In genomic region chr15:26314577-26314976, GRCh38 we compare ENCODE assay signal across 24 cellular contexts.
"Had no signal": no experiment of that assay in that cellular context is flagged by ENCODE, and none has a peak within 500 bp of the region (broad histone marks: within the 10 kb centered on the region; RNA-seq: fewer than 3 reads in every experiment).

No MANE protein-coding gene starts in this region.

- H2AFZ ChIP-seq: neural progenitor cell, parathyroid adenoma had no signal

- H3K9ac ChIP-seq: neural progenitor cell, parathyroid adenoma had no signal

- H3K4me3 ChIP-seq: neural progenitor cell, ovary, psoas muscle, right lobe of liver, sigmoid colon, stomach, thoracic aorta, tibial artery, transverse colon, upper lobe of right lung, uterus had no signal

- H3K79me2 ChIP-seq: parathyroid adenoma had no signal

- H3K36me3 ChIP-seq: neural progenitor cell, ovary, right lobe of liver, sigmoid colon, stomach, thoracic aorta, tibial artery, transverse colon, upper lobe of right lung, uterus had no signal

- H3K27ac ChIP-seq: neural progenitor cell, ovary, parathyroid adenoma, psoas muscle, right lobe of liver, sigmoid colon, stomach, thoracic aorta, tibial artery, transverse colon, upper lobe of right lung, uterus had no signal

- ATAC-seq: natural killer cell; psoas muscle; right cardiac atrium; right lobe of liver; stimulated activated effector memory CD8-positive, alpha-beta T cell treated with anti-CD3 and anti-CD28 coated beads, Interleukin-12 subunit alpha, Interleukin-12 subunit beta, amount 100 ng/mL, for 72 hours; stimulated activated naive B cell treated with anti-CD40 and anti-IgM and Interleukin-4, amounts not matched to agents 10 μg/mL and 1 μg/mL and 100 μg/mL, for 72 hours; upper lobe of right lung had no signal

- DNase-seq: natural killer cell; occipital lobe; ovary; posterior cingulate gyrus; psoas muscle; right cardiac atrium; right lobe of liver; sigmoid colon; small intestine; stimulated activated CD4-positive, alpha-beta T cell treated with anti-CD3 and anti-CD28 coated beads, Interleukin-15, amount 100 ng/mL, for 24 hours; stimulated activated CD4-positive, alpha-beta T cell treated with anti-CD3 and anti-CD28 coated beads, Interleukin-2, amount 100 ng/mL, for 24 hours; stimulated activated CD4-positive, alpha-beta T cell treated with anti-CD3 and anti-CD28 coated beads, Interleukin-2, amount 100 ng/mL, for 48 hours; stimulated activated CD4-positive, alpha-beta T cell treated with anti-CD3 and anti-CD28 coated beads, Interleukin-4, amount 100 ng/mL, for 24 hours; stimulated activated naive B cell treated with anti-CD40 and anti-IgM and Interleukin-4, amounts not matched to agents 10 μg/mL and 1 μg/mL and 100 μg/mL, for 72 hours; stimulated activated naive CD4-positive, alpha-beta T cell treated with Interleukin-2 at 50 U/mL for 16 hours; stomach; tibial artery; transverse colon; upper lobe of right lung; uterus had no signal

- H3K9me3 ChIP-seq: ovary, psoas muscle, right lobe of liver, thoracic aorta, tibial artery, transverse colon, upper lobe of right lung, uterus had no signal

- H3K27me3 ChIP-seq: neural progenitor cell, ovary, right lobe of liver, sigmoid colon, stomach, tibial artery, transverse colon, upper lobe of right lung, uterus had no signal

- H3K4me2 ChIP-seq: neural progenitor cell had no signal

- H3K4me1 ChIP-seq: neural progenitor cell, parathyroid adenoma, psoas muscle, right lobe of liver, stomach, tibial artery, transverse colon, upper lobe of right lung, uterus had no signal

- FAIRE-seq: small intestine had no signal
